In the genomic region with DNA sequence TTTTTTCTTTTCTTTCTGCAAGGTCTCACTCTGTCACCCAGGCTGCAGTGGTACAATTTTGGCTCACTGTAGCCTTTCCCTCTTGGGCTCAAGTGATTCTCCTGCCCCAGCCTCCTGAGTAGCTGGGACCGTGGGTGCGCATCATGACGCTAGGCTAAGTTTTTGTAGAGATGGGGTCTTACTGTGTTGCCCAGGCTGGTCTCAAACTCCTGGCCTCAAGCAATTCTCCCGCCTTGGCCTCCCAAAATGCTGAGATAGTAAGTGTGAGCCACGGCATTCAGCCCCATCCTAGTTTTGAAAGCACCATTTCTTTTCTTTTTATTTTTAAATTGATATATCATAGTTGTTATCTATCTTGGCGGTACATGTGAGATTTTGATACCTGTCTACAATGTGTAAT, we compare ENCODE assay signal across 17 cellular contexts.
"Had no signal": no experiment of that assay in that cellular context is flagged by ENCODE, and none has a peak within 500 bp of the region (broad histone marks: within the 10 kb centered on the region; RNA-seq: fewer than 3 reads in every experiment).

No MANE protein-coding gene starts in this region.

- H3K9me3 Mint-ChIP-seq: activated naive CD4-positive, alpha-beta T cell treated with anti-CD3 and anti-CD28 coated beads, Interleukin-2, amount 10 ng/mL, durations not matched to agents 7 days and 5 days; neural crest cell; T-cell; type B pancreatic cell had no signal

- H3K9ac ChIP-seq: SK-N-SH had no signal

- H3K27me3 Mint-ChIP-seq: activated naive CD4-positive, alpha-beta T cell treated with anti-CD3 and anti-CD28 coated beads, Interleukin-2, amount 10 ng/mL, durations not matched to agents 7 days and 5 days; T-cell; type B pancreatic cell had no signal

- H3K4me3 ChIP-seq: lung, right atrium auricular region, skin epidermis, stomach had no signal

- H3K9me2 ChIP-seq: SK-N-SH had no signal

- DNase-seq: activated CD4-positive, CD25-positive, alpha-beta regulatory T cell; activated naive CD4-positive, alpha-beta T cell treated with anti-CD3 and anti-CD28 coated beads, Interleukin-2, amount 10 ng/mL, durations not matched to agents 7 days and 5 days; dermis blood vessel endothelial cell; foreskin fibroblast; hypothalamus; midbrain; SK-N-SH; stomach; T-cell had no signal

- H3K27ac Mint-ChIP-seq: activated naive CD4-positive, alpha-beta T cell treated with anti-CD3 and anti-CD28 coated beads, Interleukin-2, amount 10 ng/mL, durations not matched to agents 7 days and 5 days; type B pancreatic cell had no signal

- H3K4me3 Mint-ChIP-seq: activated naive CD4-positive, alpha-beta T cell treated with anti-CD3 and anti-CD28 coated beads, Interleukin-2, amount 10 ng/mL, durations not matched to agents 7 days and 5 days; neural crest cell; T-cell; type B pancreatic cell had no signal

- H3K27me3 ChIP-seq: right atrium auricular region, stomach had no signal

- H3K4me2 ChIP-seq: SK-N-SH had no signal

- FAIRE-seq: bronchial epithelial cell, keratinocyte had no signal

- H3K36me3 ChIP-seq: right atrium auricular region had no signal

- H3K9me3 ChIP-seq: right atrium auricular region, SK-N-SH, stomach had no signal

- ATAC-seq: left lobe of liver, T-cell had no signal
